19 cellular contexts compared by ENCODE assay signal in the genomic region with DNA sequence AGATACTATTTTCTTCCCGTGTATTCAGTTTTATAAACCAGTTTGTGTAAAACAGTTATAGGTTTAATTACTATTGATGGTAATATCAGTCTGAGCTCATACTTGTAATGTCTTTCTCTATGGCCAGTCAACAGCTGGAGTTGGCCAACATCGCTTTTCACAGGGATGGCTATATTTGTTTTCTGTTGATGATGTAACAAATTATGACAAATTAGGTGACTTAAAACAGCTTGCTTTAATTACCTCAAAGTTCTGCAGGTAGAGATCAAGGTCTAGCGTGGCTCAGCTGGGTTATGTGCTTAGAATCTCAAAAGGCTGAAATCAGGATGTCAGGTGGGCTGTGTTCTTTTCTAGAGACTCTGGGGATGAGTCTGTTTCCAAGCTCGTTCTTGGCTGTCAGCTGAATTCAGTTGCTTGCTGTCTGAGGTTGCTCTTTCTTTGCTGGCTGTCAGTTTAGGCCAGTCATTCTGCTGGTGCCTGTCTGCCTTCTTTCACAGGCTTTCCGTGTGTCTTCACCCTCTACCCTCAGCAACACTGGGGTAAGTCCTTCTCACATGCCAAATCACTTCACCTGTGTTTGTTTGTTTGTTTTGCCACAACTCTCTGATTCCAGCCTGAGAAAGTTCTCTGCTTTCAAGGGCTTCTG.
"Had no signal": no experiment of that assay in that cellular context is flagged by ENCODE, and none has a peak within 500 bp of the region (broad histone marks: within the 10 kb centered on the region; RNA-seq: fewer than 3 reads in every experiment).

No MANE protein-coding gene starts in this region.

- H3K27ac ChIP-seq: breast epithelium, foreskin keratinocyte, lower lobe of right lung, neural progenitor cell, ovary, tibial artery, uterus had no signal

- H3K4me1 Mint-ChIP-seq: stimulated activated effector memory CD8-positive, alpha-beta T cell treated with anti-CD3 and anti-CD28 coated beads, Interleukin-12 subunit alpha, Interleukin-12 subunit beta, amount 100 ng/mL, for 72 hours had no signal

- H3K36me3 Mint-ChIP-seq: neural progenitor cell; stimulated activated effector memory CD8-positive, alpha-beta T cell treated with anti-CD3 and anti-CD28 coated beads, Interleukin-12 subunit alpha, Interleukin-12 subunit beta, amount 100 ng/mL, for 72 hours had no signal

- H3K9me3 ChIP-seq: breast epithelium, lower lobe of right lung, ovary, tibial artery, uterus had no signal

- H3K27me3 ChIP-seq: breast epithelium, neural progenitor cell, ovary, tibial artery, uterus had no signal

- H2AFZ ChIP-seq: neural progenitor cell had no signal

- H3K4me3 ChIP-seq: breast epithelium, lower lobe of right lung, neural progenitor cell, ovary, tibial artery, uterus had no signal

- H3K9me3 Mint-ChIP-seq: dendritic cell treated with granulocyte-macrophage colony-stimulating factor and Interleukin-4, amounts not matched to agents 40 ng/mL and 50 ng/mL, for 4 days; neural progenitor cell had no signal

- DNase-seq: activated CD4-positive, alpha-beta T cell treated with anti-CD3 and anti-CD28 coated beads, Interleukin-2, amount 50 U/mL, for 4 hours; activated CD4-positive, CD25-positive, alpha-beta regulatory T cell treated with anti-CD3 and anti-CD28 coated beads, Interleukin-2, amount 50 U/mL, for 72 hours; activated naive CD4-positive, alpha-beta T cell treated with Interleukin-2 at 50 U/mL for 16 hours; activated T-cell treated with anti-CD3 and anti-CD28 coated beads for 4 hours; anterior cingulate cortex; effector memory CD4-positive, alpha-beta T cell; foreskin keratinocyte; glutamatergic neuron; hypothalamus; lower lobe of right lung; midbrain; ovary; T1000; tibial artery; uterus had no signal

- H3K27me3 Mint-ChIP-seq: dendritic cell treated with granulocyte-macrophage colony-stimulating factor and Interleukin-4, amounts not matched to agents 40 ng/mL and 50 ng/mL, for 4 days had no signal

- H3K9ac ChIP-seq: neural progenitor cell had no signal

- H3K36me3 ChIP-seq: breast epithelium, lower lobe of right lung, neural progenitor cell, ovary, tibial artery, uterus had no signal

- H3K4me2 ChIP-seq: neural progenitor cell had no signal

- H3K4me3 Mint-ChIP-seq: dendritic cell treated with granulocyte-macrophage colony-stimulating factor and Interleukin-4, amounts not matched to agents 40 ng/mL and 50 ng/mL, for 4 days; neural progenitor cell; stimulated activated effector memory CD8-positive, alpha-beta T cell treated with anti-CD3 and anti-CD28 coated beads, Interleukin-12 subunit alpha, Interleukin-12 subunit beta, amount 100 ng/mL, for 72 hours had no signal

- H3K27ac Mint-ChIP-seq: dendritic cell treated with granulocyte-macrophage colony-stimulating factor and Interleukin-4, amounts not matched to agents 40 ng/mL and 50 ng/mL, for 4 days; neural progenitor cell; stimulated activated effector memory CD8-positive, alpha-beta T cell treated with anti-CD3 and anti-CD28 coated beads, Interleukin-12 subunit alpha, Interleukin-12 subunit beta, amount 100 ng/mL, for 72 hours had no signal

- ATAC-seq: foreskin keratinocyte; lower lobe of right lung; stimulated activated effector memory CD8-positive, alpha-beta T cell treated with anti-CD3 and anti-CD28 coated beads, Interleukin-12 subunit alpha, Interleukin-12 subunit beta, amount 100 ng/mL, for 72 hours had no signal

- H3K4me1 ChIP-seq: breast epithelium, foreskin keratinocyte, lower lobe of right lung, neural progenitor cell, tibial artery, uterus had no signal
